1 cellular context compared by ENCODE assay signal in genomic region chr5:140117523-140117922, GRCh38.
TF ChIP-seq lines count a peak whose summit lies in the region.

No MANE protein-coding gene starts in this region.

TF ChIP-seq in HEK293, 187 proteins besides CTCF, POLR2A, EP300 and RAD21:
- TF ChIP-seq FEZF1 (tag by site-specific recombination; IDR thresholded peaks at IDR 0.05) (peak; percentile 89), ZNF510 (tag by site-specific recombination; IDR thresholded peaks at IDR 0.05; ENCODE audit: insufficient replicate concordance) (no peak), PRDM1 (tag by site-specific recombination; IDR thresholded peaks at IDR 0.05) (peak; percentile 5; the same call in 1 of the 2 replicates), ZNF670 (tag by site-specific recombination; IDR thresholded peaks at IDR 0.05; ENCODE audit: low read depth) (no peak), ZNF121 (tag by site-specific recombination; IDR thresholded peaks at IDR 0.05) (no peak), GLIS1 (tag by site-specific recombination; IDR thresholded peaks at IDR 0.05) (no peak)
